Comparison of ENCODE assay signal across 1 cellular context in genomic region chr17:63153488-63153887, GRCh38.
TF ChIP-seq lines count a peak whose summit lies in the region.

No MANE protein-coding gene starts in this region.

TF ChIP-seq in SK-N-SH, 30 proteins besides CTCF, POLR2A, EP300 and RAD21 (continued from another document):
- TF ChIP-seq MAX (IDR thresholded peaks at IDR 0.05; ENCODE audit: low read depth) (no peak), GABPA (IDR thresholded peaks at IDR 0.05; ENCODE audit: low read depth) (no peak), MXI1 (IDR thresholded peaks at IDR 0.05; ENCODE audit: low read depth, low read length) (no peak)
